Comparison of ENCODE assay signal across 22 cellular contexts in genomic region chr17:7129311-7129710, GRCh38. TPM values are rescaled to one million over a fixed set of nuclear protein-coding genes. Genes with fewer than 3 reads are reported as not detected.
"Had no signal": no experiment of that assay in that cellular context is flagged by ENCODE, and none has a peak within 500 bp of the region (broad histone marks: within the 10 kb centered on the region; RNA-seq: fewer than 3 reads in every experiment).

No MANE protein-coding gene starts in this region.

- H3K9me3 ChIP-seq: heart left ventricle, left lung, lower lobe of right lung, neutrophil, sigmoid colon, thyroid gland had no signal

- H3K9me3 Mint-ChIP-seq: memory B cell; mesothelial cell of epicardium; natural killer cell treated with Interleukin-12 subunit alpha and Interleukin-12 subunit beta and Interleukin-15 and Interleukin-18, amount 100 ng/mL, for 72 hours; type B pancreatic cell had no signal

- H3K27me3 ChIP-seq: thyroid gland had no signal

- H3K4me1 ChIP-seq: sigmoid colon, thyroid gland had no signal

- H3K36me3 Mint-ChIP-seq: memory B cell; mesothelial cell of epicardium; natural killer cell treated with Interleukin-12 subunit alpha and Interleukin-12 subunit beta and Interleukin-15 and Interleukin-18, amount 100 ng/mL, for 72 hours; type B pancreatic cell had no signal

- DNase-seq: dermis blood vessel endothelial cell; heart left ventricle; hippocampal formation; islet precursor cell; lower lobe of right lung; sigmoid colon; stimulated activated CD4-positive, alpha-beta T cell treated with anti-CD3 and anti-CD28 coated beads, Interleukin-12 subunit alpha, Interleukin-12 subunit beta, amount 100 ng/mL, for 4 hours; stimulated activated naive CD4-positive, alpha-beta T cell treated with Interleukin-2 at 50 U/mL for 16 hours; thyroid gland had no signal

- H3K4me3 ChIP-seq: heart left ventricle, left lung, lower lobe of right lung, sigmoid colon, skin epidermis, thyroid gland had no signal

- H3K4me3 Mint-ChIP-seq: memory B cell; mesothelial cell of epicardium; natural killer cell treated with Interleukin-12 subunit alpha and Interleukin-12 subunit beta and Interleukin-15 and Interleukin-18, amount 100 ng/mL, for 72 hours; type B pancreatic cell had no signal

- ATAC-seq: esophagus mucosa; heart left ventricle; left lung; lower lobe of right lung; natural killer cell treated with Interleukin-12 subunit alpha and Interleukin-12 subunit beta and Interleukin-15 and Interleukin-18, amount 100 ng/mL, for 72 hours had no signal

- H3K36me3 ChIP-seq: heart left ventricle, left lung, lower lobe of right lung, neutrophil, sigmoid colon, thyroid gland had no signal

- H3K27ac Mint-ChIP-seq: memory B cell; mesothelial cell of epicardium; natural killer cell treated with Interleukin-12 subunit alpha and Interleukin-12 subunit beta and Interleukin-15 and Interleukin-18, amount 100 ng/mL, for 72 hours; type B pancreatic cell had no signal

- H3K27ac ChIP-seq: heart left ventricle, left lung, lower lobe of right lung, neutrophil, sigmoid colon, thyroid gland had no signal

- H3K27me3 Mint-ChIP-seq: type B pancreatic cell had no signal

RNA-seq across cellular contexts. Expression of gene ASGR2, which starts 14.7 kb away (rescaled TPM):
- total RNA-seq: dermis blood vessel endothelial cell, fibroblast of lung, frontal cortex, glomerular endothelial cell, mesothelial cell of epicardium, pulmonary artery endothelial cell had no signal
- polyA plus RNA-seq: fibroblast of lung had no signal

RNA-seq across cellular contexts. Expression of gene CLEC10A, which starts 49.3 kb away (rescaled TPM):
- total RNA-seq: fibroblast of lung; frontal cortex; glomerular endothelial cell; mesothelial cell of epicardium; natural killer cell treated with Interleukin-12 subunit alpha and Interleukin-12 subunit beta and Interleukin-15 and Interleukin-18, amount 100 ng/mL, for 72 hours; osteoblast had no signal
- polyA plus RNA-seq: fibroblast of lung had no signal
